Comparison of ENCODE assay signal across 8 cellular contexts in the genomic region with DNA sequence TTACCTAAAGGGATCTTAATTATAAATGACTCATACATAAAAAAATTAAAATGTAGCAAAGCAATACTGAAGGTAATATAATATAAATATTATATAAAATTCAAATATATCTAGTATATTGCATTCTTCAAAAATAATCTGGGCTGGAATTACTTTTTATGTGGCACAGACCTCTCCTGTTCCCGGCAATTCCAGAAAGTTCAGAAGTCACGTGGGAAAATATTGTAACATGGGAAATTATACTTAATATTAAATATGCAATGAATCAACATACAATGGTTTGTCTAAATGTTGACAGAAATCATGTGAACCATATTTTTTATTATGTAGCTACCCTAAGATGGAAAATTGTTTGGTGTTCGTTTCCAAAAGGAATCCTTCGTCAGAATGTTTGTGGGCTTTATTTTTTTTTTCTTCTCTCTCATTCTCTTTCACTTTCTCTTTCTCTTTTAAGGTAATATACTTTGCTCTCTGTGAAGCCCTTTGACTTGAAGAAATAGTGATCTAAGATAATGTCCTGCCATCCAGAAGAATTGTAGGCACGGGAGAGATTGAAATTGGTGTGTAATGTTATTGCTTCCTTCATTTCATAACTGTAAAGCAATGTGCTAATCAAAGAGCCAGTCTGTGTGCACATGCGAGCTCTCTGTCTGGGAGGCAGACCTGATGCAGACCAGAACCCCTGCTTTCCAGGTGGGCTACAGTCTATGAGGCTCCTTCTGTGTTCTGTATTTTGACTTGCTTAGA.
DNase-seq lines count a peak whose midpoint lies in the region; ATAC-seq and TF ChIP-seq lines count a peak whose summit lies in the region.

No MANE protein-coding gene starts in this region.

- H3K27ac Mint-ChIP-seq in stimulated activated memory B cell treated with anti-CD40 and anti-IgM and Interleukin-4, amounts not matched to agents 10 μg/mL and 1 μg/mL and 100 μg/mL, for 72 hours = no peak overlapping the region

- DNase-seq in SIG-M5 treated with dmso at 0.1 percent for 504 hours (lab: John Stamatoyannopoulos, UW; ENCODE audit: unreplicated experiment) (peak; percentile 8), SIG-M5 (lab: John Stamatoyannopoulos, UW) (no peak), RPMI7951 (ENCODE audit: low read depth) (peak; percentile 42), fibroblast of mammary gland (ENCODE audit: low read depth) (no peak), HuH-7 (ENCODE audit: low spot score) (no peak), cerebellar cortex (ENCODE audit: low spot score) (no peak)

- no peaks in the 10 kb centered on the region for H3K36me3 Mint-ChIP-seq in stimulated activated memory B cell treated with anti-CD40 and anti-IgM and Interleukin-4, amounts not matched to agents 10 μg/mL and 1 μg/mL and 100 μg/mL, for 72 hours

- TF ChIP-seq CTCF in fibroblast of mammary gland (conservative IDR thresholded peaks at IDR 0.05; ENCODE audit: control insufficient read depth, insufficient read depth, low read depth, low read length) = no peak

- ATAC-seq in stimulated activated memory B cell treated with anti-CD40 and anti-IgM and Interleukin-4, amounts not matched to agents 10 μg/mL and 1 μg/mL and 100 μg/mL, for 72 hours = no peak
- ATAC-seq in GM19397 (IDR thresholded peaks at IDR 0.05; ENCODE audit: unreplicated experiment) = no peak

- no peaks in the 10 kb centered on the region for H3K9me3 Mint-ChIP-seq in stimulated activated memory B cell treated with anti-CD40 and anti-IgM and Interleukin-4, amounts not matched to agents 10 μg/mL and 1 μg/mL and 100 μg/mL, for 72 hours

- H3K4me3 ChIP-seq in fibroblast of mammary gland (ENCODE audit: control insufficient read depth, low read depth, low read length) = peak overlapping the region; percentile 20

- no peaks in the 10 kb centered on the region for H3K27me3 Mint-ChIP-seq in stimulated activated memory B cell treated with anti-CD40 and anti-IgM and Interleukin-4, amounts not matched to agents 10 μg/mL and 1 μg/mL and 100 μg/mL, for 72 hours

- no peaks in the 10 kb centered on the region for H3K4me1 Mint-ChIP-seq in stimulated activated memory B cell treated with anti-CD40 and anti-IgM and Interleukin-4, amounts not matched to agents 10 μg/mL and 1 μg/mL and 100 μg/mL, for 72 hours

- peak overlapping the region; percentile 44 for H3K4me3 Mint-ChIP-seq in stimulated activated memory B cell treated with anti-CD40 and anti-IgM and Interleukin-4, amounts not matched to agents 10 μg/mL and 1 μg/mL and 100 μg/mL, for 72 hours

Comparison
In these comparisons a context has a peak if more than half of its experiments do, and no peak if none do; other contexts are left out.
1. DNase-seq: peak in SIG-M5 treated with dmso at 0.1 percent for 504 hours (single experiment) and RPMI7951 (single experiment); none in SIG-M5 (single experiment), fibroblast of mammary gland (single experiment), HuH-7 (single experiment) and cerebellar cortex (single experiment).